Comparison of ENCODE assay signal across 6 cellular contexts in genomic region chr6:153331221-153331620, GRCh38.
A peak's percentile ranks its signal among the peaks of the same experiment; 100 is the strongest.
DNase-seq lines count a peak whose midpoint lies in the region; ATAC-seq, FAIRE-seq and TF ChIP-seq lines count a peak whose summit lies in the region.
"Not testable (repeated sequence)": the region's sequence is repeated elsewhere in the genome, so short reads cannot be mapped to it uniquely, and the experiment has no call there.

No MANE protein-coding gene starts in this region.

- H3K9me3 ChIP-seq in GM23248 (ENCODE audit: low read depth), result not testable (repeated sequence)
- H3K9me3 ChIP-seq in HepG2 (ENCODE audit: low read length), result peaks cover 38% of the 10 kb centered on the region

- H3K4me1 Mint-ChIP-seq in MCF 10A (ENCODE audit: insufficient read depth, unreplicated experiment), result peaks cover 14% of the 10 kb centered on the region

- H3K4me2 ChIP-seq in GM23248 (ENCODE audit: unreplicated experiment); HepG2 (ENCODE audit: low read depth, low read length): not testable (repeated sequence)

- H3K36me3 Mint-ChIP-seq in MCF 10A (ENCODE audit: insufficient read depth, unreplicated experiment), result not testable (repeated sequence)

- not testable (repeated sequence) for H3K27ac ChIP-seq in GM23248; HepG2 (ENCODE audit: extremely low read length, insufficient read depth, low read length)

- H2AFZ ChIP-seq in GM23248; HepG2 (ENCODE audit: low read length): not testable (repeated sequence)

- CTCF ChIA-PET in MCF 10A (lab: Yijun Ruan, JAX); HepG2 (lab: Yijun Ruan, JAX; ENCODE audit: low intra/inter-chr PET ratio, low total read pairs): not testable (repeated sequence)

- POLR2A ChIA-PET in MCF 10A (lab: Yijun Ruan, JAX); HepG2 (lab: Yijun Ruan, JAX): not testable (repeated sequence)

- not testable (repeated sequence) for H3K9ac ChIP-seq in GM23248; HepG2 (ENCODE audit: insufficient read depth, low read depth, low read length)

- H3K9me2 ChIP-seq in GM23248 (ENCODE audit: insufficient read depth), result not testable (repeated sequence)

- not testable (repeated sequence) for H4K20me1 ChIP-seq in GM23248 (ENCODE audit: insufficient read depth); HepG2 (ENCODE audit: insufficient read depth, low read length)

- not testable (repeated sequence) for FAIRE-seq in bronchial epithelial cell (lab: Jason Lieb, UNC); HepG2 (lab: Jason Lieb, UNC)

- intact Hi-C loops in MCF 10A (cut with micrococcal nuclease); HepG2 (cut with micrococcal nuclease; ENCODE audit: unreplicated experiment): not testable (repeated sequence)

- TF ChIP-seq POLR2A in HepG2 (IDR thresholded peaks at IDR 0.05; ENCODE audit: insufficient read depth in 1 of 2, low read depth in 2 of 2, low read length in 2 of 2), result not testable (repeated sequence)

- not testable (repeated sequence) for H3K4me1 ChIP-seq in GM23248 (ENCODE audit: insufficient read depth); HepG2 (ENCODE audit: insufficient read depth, low read length)

- BruUV-seq in MCF 10A (replicated peaks; lab: Mats Ljungman, UMichigan); HepG2 (replicated peaks; lab: Mats Ljungman, UMichigan): not testable (repeated sequence)

- not testable (repeated sequence) for H3K27me3 Mint-ChIP-seq in MCF 10A (ENCODE audit: insufficient read depth, unreplicated experiment)

- not testable (repeated sequence) for H3K4me3 Mint-ChIP-seq in MCF 10A (ENCODE audit: unreplicated experiment)

- H3F3A ChIP-seq in GM23248 (ENCODE audit: insufficient read depth), result not testable (repeated sequence)

- TF ChIP-seq CTCF in MCF 10A (IDR thresholded peaks at IDR 0.05; ENCODE audit: unreplicated experiment); bronchial epithelial cell (IDR thresholded peaks at IDR 0.05; ENCODE audit: insufficient read depth, low read length, severe bottlenecking); fibroblast of mammary gland (conservative IDR thresholded peaks at IDR 0.05; ENCODE audit: control insufficient read depth, insufficient read depth, low read depth, low read length); HepG2 (CRISPR knock-in tag; IDR thresholded peaks at IDR 0.05): not testable (repeated sequence)

- not testable (repeated sequence) for TF ChIP-seq RAD21 in HepG2 (CRISPR knock-in tag; IDR thresholded peaks at IDR 0.05)

- in situ Hi-C loops in GM23248 (cut with MboI); HepG2 (cut with HindIII; ENCODE audit: extremely low pct_ligation_motif_present, low pct_unique_long_range_greater_than_20kb): not testable (repeated sequence)

- peak; percentile 0 for DNase-seq in GM23248
- DNase-seq in amniotic epithelial cell (ENCODE audit: low read depth), result peak; percentile 0
- peak; percentile 8 for DNase-seq in MCF 10A (ENCODE audit: unreplicated experiment)
- peak; percentile 56 for DNase-seq in bronchial epithelial cell (ENCODE audit: low read depth)
- peak; percentile 18 for DNase-seq in fibroblast of mammary gland (ENCODE audit: low read depth)
- not testable (repeated sequence) for DNase-seq in HepG2 (ENCODE audit: low spot score)

- ATAC-seq in HepG2, result not testable (repeated sequence)

- TF ChIP-seq EP300 in HepG2 (IDR thresholded peaks at IDR 0.05; ENCODE audit: low read depth in 2 of 2, low read length in 2 of 2); HepG2 (CRISPR knock-in tag; IDR thresholded peaks at IDR 0.05; ENCODE audit: borderline replicate concordance): not testable (repeated sequence)

- H3K9me3 Mint-ChIP-seq in MCF 10A (ENCODE audit: unreplicated experiment), result peaks cover 14% of the 10 kb centered on the region

- H3K79me2 ChIP-seq in GM23248 (ENCODE audit: insufficient read depth); HepG2 (ENCODE audit: insufficient read depth, low read length): not testable (repeated sequence)

- H3K36me3 ChIP-seq in GM23248 (ENCODE audit: low read depth); bronchial epithelial cell (ENCODE audit: control insufficient read depth, insufficient read depth, low read length); HepG2 (replicated peaks in 1 of 2; ENCODE audit: control insufficient read depth in 1 of 2, insufficient read depth in 2 of 2, low read length in 2 of 2): not testable (repeated sequence)

- not testable (repeated sequence) for H3K4me3 ChIP-seq in GM23248; bronchial epithelial cell (ENCODE audit: low read depth, low read length); fibroblast of mammary gland (ENCODE audit: control insufficient read depth, low read depth, low read length); HepG2 (replicated peaks in 1 of 3; ENCODE audit: insufficient read depth in 1 of 3, low read depth in 2 of 3, low read length in 3 of 3)

- H3K27me3 ChIP-seq in GM23248 (replicated peaks; ENCODE audit: insufficient read depth); bronchial epithelial cell (ENCODE audit: control insufficient read depth, insufficient read depth, low read length); HepG2 (ENCODE audit: control insufficient read depth in 1 of 2, insufficient read depth in 2 of 2, low read length in 2 of 2): not testable (repeated sequence)

- not testable (repeated sequence) for H3K27ac Mint-ChIP-seq in MCF 10A (ENCODE audit: low read depth, unreplicated experiment)

TF ChIP-seq in HepG2, 621 proteins besides CTCF, POLR2A, EP300 and RAD21:
- peak; percentile 11; the same call in 1 of the 2 replicates for TF ChIP-seq CEBPB (IDR thresholded peaks at IDR 0.05; ENCODE audit: borderline replicate concordance, low read depth, low read length)
